Comparison of ENCODE assay signal across 11 cellular contexts in the genomic region with DNA sequence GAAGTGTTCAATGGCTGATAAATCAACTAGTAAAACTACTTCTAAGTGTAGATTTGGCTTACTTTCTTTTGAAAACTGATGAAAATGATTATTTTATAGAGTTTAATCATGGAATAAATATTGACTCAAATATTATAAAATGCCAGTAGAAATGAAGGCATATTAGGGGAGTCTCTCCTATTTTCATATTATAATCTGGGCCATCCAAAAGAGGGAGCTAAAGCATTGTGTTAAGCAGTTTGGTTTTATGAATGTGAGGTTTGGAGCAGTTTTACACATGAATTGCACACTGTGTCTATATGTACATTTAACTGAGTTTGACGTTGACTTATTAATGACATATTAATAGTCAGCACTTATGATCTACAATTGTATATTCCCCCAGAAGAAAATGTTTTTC. TPM values are rescaled to one million over a fixed set of nuclear protein-coding genes. Genes with fewer than 3 reads are reported as not detected.
A peak's percentile ranks its signal among the peaks of the same experiment; 100 is the strongest.
DNase-seq lines count a peak whose midpoint lies in the region; ATAC-seq and TF ChIP-seq lines count a peak whose summit lies in the region.
"Had no signal": no experiment of that assay in that cellular context is flagged by ENCODE, and none has a peak within 500 bp of the region (broad histone marks: within the 10 kb centered on the region; RNA-seq: fewer than 3 reads in every experiment).

No MANE protein-coding gene starts in this region.

- H3K79me2 ChIP-seq in KMS-11 (ENCODE audit: insufficient read depth, low read depth) = no peaks in the 10 kb centered on the region
- H3K79me2 ChIP-seq in OCI-LY7 (ENCODE audit: insufficient read depth, low read depth, low read length) = no peaks in the 10 kb centered on the region

- DNase-seq in COR-L47 (lab: John Stamatoyannopoulos, UW) (peak; percentile 45), RKO (ENCODE audit: low spot score) (peak; percentile 61), fibroblast of the aortic adventitia (ENCODE audit: low read depth) (peak; percentile 28), GOT3 (lab: John Stamatoyannopoulos, UW) (no peak), OCI-LY7 (ENCODE audit: low spot score) (no peak)
- DNase-seq: activated CD4-positive, alpha-beta T cell treated with anti-CD3 and anti-CD28 coated beads, Interleukin-2, amount 50 U/mL, for 48 hours; KG1 had no signal

- POLR2A ChIA-PET in OCI-LY7 (lab: Charles Lee) = no interaction called here

- no peak overlapping the region for H3K4me2 ChIP-seq in KMS-11
- no peak overlapping the region for H3K4me2 ChIP-seq in OCI-LY7 (ENCODE audit: low read length)

- CTCF ChIA-PET in OCI-LY7 (lab: Charles Lee; ENCODE audit: unreplicated experiment) = no interaction called here

- TF ChIP-seq CTCF in KMS-11 (conservative IDR thresholded peaks at IDR 0.05; ENCODE audit: low read depth, low read length) (peak; percentile 53), fibroblast of the aortic adventitia (IDR thresholded peaks at IDR 0.05; ENCODE audit: insufficient read depth, low read length) (no peak), OCI-LY7 (conservative IDR thresholded peaks at IDR 0.05; ENCODE audit: low read length) (no peak)

- H3K27me3 ChIP-seq in KMS-11 (ENCODE audit: insufficient read depth, low read depth) = no peaks in the 10 kb centered on the region

- intact Hi-C loops in OCI-LY7 (cut with micrococcal nuclease; ENCODE audit: unreplicated experiment) = no loop called here

- ATAC-seq in HG02610 (IDR thresholded peaks at IDR 0.05; ENCODE audit: unreplicated experiment) (no peak), HG03439 (IDR thresholded peaks at IDR 0.05; ENCODE audit: unreplicated experiment) (no peak)

- H3K4me3 ChIP-seq in KMS-11 (IDR thresholded peaks at IDR 0.05; ENCODE audit: insufficient read depth, low read depth, low read length) (no peak overlapping the region), fibroblast of the aortic adventitia (ENCODE audit: low read depth, low read length) (no peak overlapping the region), OCI-LY7 (ENCODE audit: low read depth, low read length, poor library complexity, severe bottlenecking) (no peak overlapping the region)

- peaks cover 4% of the 10 kb centered on the region for H3K9me3 ChIP-seq in OCI-LY7 (ENCODE audit: low read length)

- H2AFZ ChIP-seq in KMS-11 (ENCODE audit: low read depth) (no peak overlapping the region), OCI-LY7 (ENCODE audit: low read length) (no peak overlapping the region)

- BruUV-seq in OCI-LY7 (replicated peaks; lab: Mats Ljungman, UMichigan) = no TSS peak

- H4K20me1 ChIP-seq in KMS-11 (ENCODE audit: insufficient read depth) = no peaks in the 10 kb centered on the region
- H4K20me1 ChIP-seq in OCI-LY7 (ENCODE audit: insufficient read depth, low read length) = no peaks in the 10 kb centered on the region

- no peaks in the 10 kb centered on the region for H3K4me1 ChIP-seq in KMS-11 (ENCODE audit: low read depth, poor library complexity, severe bottlenecking)
- no peaks in the 10 kb centered on the region for H3K4me1 ChIP-seq in OCI-LY7 (ENCODE audit: insufficient read depth, low read length, poor library complexity, severe bottlenecking)

- no peaks in the 10 kb centered on the region for H3K36me3 ChIP-seq in KMS-11 (ENCODE audit: insufficient read depth)
- no peaks in the 10 kb centered on the region for H3K36me3 ChIP-seq in OCI-LY7 (ENCODE audit: insufficient read depth, low read length)

- H3K9ac ChIP-seq in KMS-11 = no peak overlapping the region

- no peak overlapping the region for H3K27ac ChIP-seq in KMS-11
- no peak overlapping the region for H3K27ac ChIP-seq in OCI-LY7 (ENCODE audit: low read depth, low read length, poor library complexity, severe bottlenecking)

- H3K9me2 ChIP-seq in OCI-LY7 (ENCODE audit: insufficient read depth, low read length) = no peaks in the 10 kb centered on the region

RNA-seq across cellular contexts. Expression of gene CDH9, which starts 17.4 kb away (rescaled TPM):
- 0.16 TPM in 1 of 2 replicates, not detected in the other for total RNA-seq in fibroblast of the aortic adventitia (ENCODE audit: low replicate concordance)
- total RNA-seq in OCI-LY7 (2014; rRNA removed; shearing (Covaris generic)) = not detected in 2 replicates
- not detected in 2 replicates for total RNA-seq in OCI-LY7 (2022)
- total RNA-seq: mesenteric fat pad had no signal

Comparison
In these comparisons a context has a peak if more than half of its experiments do, and no peak if none do; other contexts are left out.
1. DNase-seq: peak in COR-L47 (single experiment), RKO (single experiment) and fibroblast of the aortic adventitia (single experiment); none in GOT3 (single experiment) and OCI-LY7 (single experiment).